29 cellular contexts compared by ENCODE assay signal in the genomic region with DNA sequence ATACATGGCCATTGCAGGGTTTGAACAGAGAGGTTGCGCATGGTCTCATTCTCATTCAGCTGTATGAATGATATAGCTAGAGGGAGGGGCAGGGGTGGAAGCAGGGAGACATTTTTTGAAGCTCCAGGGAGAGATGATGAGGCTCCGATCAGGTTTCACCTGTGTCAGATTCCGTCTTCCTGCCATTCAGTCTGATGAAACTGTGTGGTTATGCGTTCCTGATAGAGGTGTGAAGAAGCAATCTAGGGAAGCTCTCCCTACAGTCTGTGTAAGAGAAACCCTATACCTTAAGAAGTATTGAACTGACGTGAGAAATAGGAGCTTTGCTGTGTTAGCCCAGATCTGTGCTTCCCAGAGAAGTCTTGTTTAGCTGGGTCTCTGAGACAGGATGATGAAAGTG.
"Had no signal": no experiment of that assay in that cellular context is flagged by ENCODE, and none has a peak within 500 bp of the region (broad histone marks: within the 10 kb centered on the region; RNA-seq: fewer than 3 reads in every experiment).

No MANE protein-coding gene starts in this region.

- H3K36me3 Mint-ChIP-seq: immature natural killer cell; memory B cell; natural killer cell; stimulated activated effector memory CD8-positive, alpha-beta T cell treated with anti-CD3 and anti-CD28 coated beads, Interleukin-12 subunit alpha, Interleukin-12 subunit beta, amount 100 ng/mL, for 72 hours; type B pancreatic cell had no signal

- H3K27me3 Mint-ChIP-seq: memory B cell, type B pancreatic cell had no signal

- H3K4me3 Mint-ChIP-seq: endodermal cell; immature natural killer cell; memory B cell; natural killer cell; stimulated activated effector memory CD8-positive, alpha-beta T cell treated with anti-CD3 and anti-CD28 coated beads, Interleukin-12 subunit alpha, Interleukin-12 subunit beta, amount 100 ng/mL, for 72 hours; type B pancreatic cell had no signal

- H3K4me1 ChIP-seq: gastrocnemius medialis, heart left ventricle, pancreas, right lobe of liver, tibial artery had no signal

- H3K27ac Mint-ChIP-seq: immature natural killer cell; memory B cell; natural killer cell; stimulated activated effector memory CD8-positive, alpha-beta T cell treated with anti-CD3 and anti-CD28 coated beads, Interleukin-12 subunit alpha, Interleukin-12 subunit beta, amount 100 ng/mL, for 72 hours; type B pancreatic cell had no signal

- H3K27me3 ChIP-seq: gastrocnemius medialis, hepatocyte, pancreas, right lobe of liver, testis had no signal

- H3K4me1 Mint-ChIP-seq: immature natural killer cell; memory B cell; natural killer cell; stimulated activated effector memory CD8-positive, alpha-beta T cell treated with anti-CD3 and anti-CD28 coated beads, Interleukin-12 subunit alpha, Interleukin-12 subunit beta, amount 100 ng/mL, for 72 hours had no signal

- H3K9me3 Mint-ChIP-seq: type B pancreatic cell had no signal

- DNase-seq: dorsolateral prefrontal cortex; effector CD4-positive, alpha-beta T cell; endodermal cell; foreskin fibroblast; gastrocnemius medialis; heart left ventricle; immature natural killer cell; islet precursor cell; kidney glomerular epithelial cell; left colon; left ventricle myocardium superior; natural killer cell; pancreas; right lobe of liver; small intestine; stimulated activated CD4-positive, alpha-beta T cell treated with anti-CD3 and anti-CD28 coated beads, Interleukin-1b, Interleukin-23, amount 100 ng/mL, for 48 hours; stimulated activated CD4-positive, alpha-beta T cell treated with anti-CD3 and anti-CD28 coated beads, Interleukin-4, amount 100 ng/mL, for 24 hours; stimulated activated naive CD8-positive, alpha-beta T cell treated with anti-CD3 and anti-CD28 coated beads, Interleukin-15, Interleukin-2, amounts not matched to agents 100 U/mL and 50 U/mL, for 24 hours; substantia nigra; testis; tibial artery had no signal

- H3K9me3 ChIP-seq: gastrocnemius medialis, heart left ventricle, neutrophil, pancreas, right lobe of liver, testis, tibial artery had no signal

- ATAC-seq: esophagus mucosa; heart left ventricle; left colon; left ventricle myocardium superior; natural killer cell; pancreas; right lobe of liver; stimulated activated effector memory CD8-positive, alpha-beta T cell treated with anti-CD3 and anti-CD28 coated beads, Interleukin-12 subunit alpha, Interleukin-12 subunit beta, amount 100 ng/mL, for 72 hours; stimulated activated naive CD8-positive, alpha-beta T cell treated with anti-CD3 and anti-CD28 coated beads, Interleukin-15, Interleukin-2, amounts not matched to agents 100 U/mL and 50 U/mL, for 24 hours had no signal

- H3K27ac ChIP-seq: dorsolateral prefrontal cortex, epithelial cell of prostate, gastrocnemius medialis, heart left ventricle, hepatocyte, neutrophil, pancreas, right lobe of liver, testis, tibial artery had no signal

- H3K4me3 ChIP-seq: dorsolateral prefrontal cortex, gastrocnemius medialis, heart left ventricle, hepatocyte, lung, pancreas, right lobe of liver, testis, tibial artery had no signal

- H3K36me3 ChIP-seq: gastrocnemius medialis, heart left ventricle, neutrophil, pancreas, right lobe of liver, tibial artery had no signal
